ENCODE assay signal across 22 cellular contexts in genomic region chr10:15518256-15518655, GRCh38.
DNase-seq lines count a peak whose midpoint lies in the region; TF ChIP-seq lines count a peak whose summit lies in the region.
"Had no signal": no experiment of that assay in that cellular context is flagged by ENCODE, and none has a peak within 500 bp of the region (broad histone marks: within the 10 kb centered on the region; RNA-seq: fewer than 3 reads in every experiment).

No MANE protein-coding gene starts in this region.

- TF ChIP-seq POLR2A in breast epithelium (IDR thresholded peaks at IDR 0.05) (no peak), thyroid gland (IDR thresholded peaks at IDR 0.05) (no peak)

- H3K27ac Mint-ChIP-seq in MCF 10A (ENCODE audit: low read depth, unreplicated experiment) = no peak overlapping the region
- H3K27ac Mint-ChIP-seq: dendritic cell treated with granulocyte-macrophage colony-stimulating factor and Interleukin-4, amounts not matched to agents 40 ng/mL and 50 ng/mL, for 4 days; stimulated activated naive CD8-positive, alpha-beta T cell treated with anti-CD3 and anti-CD28 coated beads, Interleukin-15, amount 100 ng/mL, for 72 hours; T-helper 1 cell treated with Interleukin-12 subunit alpha and Interleukin-12 subunit beta and Interleukin-4 antibody, amounts not matched to agents 30 μg/mL and 1 μg/mL, for 36 hours; type B pancreatic cell had no signal

- CTCF ChIA-PET in MCF 10A (lab: Yijun Ruan, JAX) (interaction anchor here (0.6 to 1.1 kb wide), 4 partner anchors 14 to 1932 kb away, joined by 3 to 6 read pairs (median 4); no protein-coding TSS in a partner anchor), RWPE1 (lab: Yijun Ruan, JAX) (no interaction called here)

- no peaks in the 10 kb centered on the region for H3K27me3 ChIP-seq in breast epithelium
- no peaks in the 10 kb centered on the region for H3K27me3 ChIP-seq in thyroid gland
- H3K27me3 ChIP-seq: body of pancreas, left lung had no signal

- TF ChIP-seq CTCF in MCF 10A (IDR thresholded peaks at IDR 0.05; ENCODE audit: unreplicated experiment) (no peak), breast epithelium (IDR thresholded peaks at IDR 0.05) (no peak), RWPE1 (conservative IDR thresholded peaks at IDR 0.05; ENCODE audit: low read depth) (no peak), epithelial cell of esophagus (IDR thresholded peaks at IDR 0.05; ENCODE audit: insufficient read depth, low read depth, low read length, missing control alignments) (no peak), thyroid gland (IDR thresholded peaks at IDR 0.05) (no peak)

- no peak overlapping the region for H3K4me3 Mint-ChIP-seq in MCF 10A (ENCODE audit: unreplicated experiment)
- H3K4me3 Mint-ChIP-seq: dendritic cell treated with granulocyte-macrophage colony-stimulating factor and Interleukin-4, amounts not matched to agents 40 ng/mL and 50 ng/mL, for 4 days; stimulated activated naive CD8-positive, alpha-beta T cell treated with anti-CD3 and anti-CD28 coated beads, Interleukin-15, amount 100 ng/mL, for 72 hours; T-helper 1 cell treated with Interleukin-12 subunit alpha and Interleukin-12 subunit beta and Interleukin-4 antibody, amounts not matched to agents 30 μg/mL and 1 μg/mL, for 36 hours; type B pancreatic cell had no signal

- 70 to 75% methylated on average over 4 of the region's 4 CpGs for WGBS in thyroid gland, 2 donors

- no peaks in the 10 kb centered on the region for H3K9me3 Mint-ChIP-seq in MCF 10A (ENCODE audit: unreplicated experiment)
- H3K9me3 Mint-ChIP-seq: dendritic cell treated with granulocyte-macrophage colony-stimulating factor and Interleukin-4, amounts not matched to agents 40 ng/mL and 50 ng/mL, for 4 days; stimulated activated naive CD8-positive, alpha-beta T cell treated with anti-CD3 and anti-CD28 coated beads, Interleukin-15, amount 100 ng/mL, for 72 hours had no signal

- H3K4me1 ChIP-seq in breast epithelium (no peaks in the 10 kb centered on the region), thyroid gland (no peaks in the 10 kb centered on the region)
- H3K4me1 ChIP-seq: body of pancreas, left lung had no signal

- H3K4me1 Mint-ChIP-seq in MCF 10A (ENCODE audit: insufficient read depth, unreplicated experiment) = no peaks in the 10 kb centered on the region
- H3K4me1 Mint-ChIP-seq: stimulated activated naive CD8-positive, alpha-beta T cell treated with anti-CD3 and anti-CD28 coated beads, Interleukin-15, amount 100 ng/mL, for 72 hours had no signal

- H3K27me3 Mint-ChIP-seq in MCF 10A (ENCODE audit: insufficient read depth, unreplicated experiment) = peaks cover 3% of the 10 kb centered on the region
- H3K27me3 Mint-ChIP-seq: dendritic cell treated with granulocyte-macrophage colony-stimulating factor and Interleukin-4, amounts not matched to agents 40 ng/mL and 50 ng/mL, for 4 days had no signal

- BruUV-seq in MCF 10A (replicated peaks; lab: Mats Ljungman, UMichigan) = no TSS peak

- POLR2A ChIA-PET in MCF 10A (lab: Yijun Ruan, JAX) (no interaction called here), RWPE1 (lab: Yijun Ruan, JAX; ENCODE audit: low non-redundant PET) (no interaction called here)

- no peaks in the 10 kb centered on the region for H3K9me3 ChIP-seq in breast epithelium
- no peaks in the 10 kb centered on the region for H3K9me3 ChIP-seq in thyroid gland
- H3K9me3 ChIP-seq: body of pancreas, left lung, prostate gland had no signal

- intact Hi-C loops in MCF 10A (cut with micrococcal nuclease) (no loop called here), breast epithelium (cut with DNase I; ENCODE audit: low total_unique reads) (no loop called here), thyroid gland (cut with DNase I) (no loop called here)

- no peaks in the 10 kb centered on the region for H3K36me3 Mint-ChIP-seq in MCF 10A (ENCODE audit: insufficient read depth, unreplicated experiment)
- H3K36me3 Mint-ChIP-seq: type B pancreatic cell had no signal

- peak; percentile 23 for DNase-seq in MCF 10A (ENCODE audit: unreplicated experiment)
- DNase-seq in breast epithelium (ENCODE audit: low spot score in 2 of 2) = no peak
- peak; percentile 16 for DNase-seq in RWPE1 (ENCODE audit: low spot score)
- peak; percentile 0 for DNase-seq in epithelial cell of esophagus (ENCODE audit: low read depth)
- no peak for DNase-seq in NOMO-1 (lab: John Stamatoyannopoulos, UW; ENCODE audit: unreplicated experiment in 2 of 2)
- DNase-seq in stimulated activated CD4-positive, alpha-beta T cell treated with anti-CD3 and anti-CD28 coated beads, Interleukin-4, amount 100 ng/mL, for 4 hours = no peak
- no peak for DNase-seq in NCI-H1436 treated with DMSO at 0.1 percent for 48 hours (lab: John Stamatoyannopoulos, UW)
- no peak for DNase-seq in thyroid gland
- DNase-seq: activated CD4-positive, alpha-beta T cell treated with anti-CD3 and anti-CD28 coated beads, Interleukin-2, amount 50 U/mL, for 48 hours; activated naive CD4-positive, alpha-beta T cell treated with Interleukin-2 at 50 U/mL for 16 hours; body of pancreas; glutamatergic neuron; Karpas-422; left lung; NCI-H526; stimulated activated naive CD8-positive, alpha-beta T cell treated with anti-CD3 and anti-CD28 coated beads, Interleukin-15, amount 100 ng/mL, for 72 hours had no signal

- H3K36me3 ChIP-seq in breast epithelium (no peaks in the 10 kb centered on the region), thyroid gland (no peaks in the 10 kb centered on the region)
- H3K36me3 ChIP-seq: left lung, prostate gland had no signal

- H3K27ac ChIP-seq in breast epithelium (no peak overlapping the region), RWPE1 (no peak overlapping the region), thyroid gland (no peak overlapping the region)
- H3K27ac ChIP-seq: 22Rv1, body of pancreas, left lung, prostate gland, skin epidermis had no signal

- no peak overlapping the region for H3K4me3 ChIP-seq in breast epithelium
- H3K4me3 ChIP-seq in epithelial cell of esophagus (ENCODE audit: low read length) = no peak overlapping the region
- no peak overlapping the region for H3K4me3 ChIP-seq in thyroid gland (replicated peaks in 1 of 3)
- H3K4me3 ChIP-seq: body of pancreas, left lung, prostate gland, skin epidermis had no signal

Comparison
In these comparisons a context has a peak if more than half of its experiments do, and no peak if none do; other contexts are left out.
1. DNase-seq: peak in MCF 10A (single experiment), RWPE1 (single experiment) and epithelial cell of esophagus (single experiment); none in breast epithelium (0 of 2), NOMO-1 (0 of 2), stimulated activated CD4-positive, alpha-beta T cell treated with anti-CD3 and anti-CD28 coated beads, Interleukin-4, amount 100 ng/mL, for 4 hours (0 of 2), NCI-H1436 treated with DMSO at 0.1 percent for 48 hours (single experiment) and thyroid gland (0 of 2).